Comparison of ENCODE assay signal across 8 cellular contexts in genomic region chr4:128782076-128782715, GRCh38.
A peak's percentile ranks its signal among the peaks of the same experiment; 100 is the strongest.
DNase-seq lines count a peak whose midpoint lies in the region; ATAC-seq, FAIRE-seq and TF ChIP-seq lines count a peak whose summit lies in the region.

No MANE protein-coding gene starts in this region.

- H3K27ac ChIP-seq in coronary artery = peak overlapping the region in 1 of 2 donors; percentile 47

- TF ChIP-seq CTCF in GM12864 (IDR thresholded peaks at IDR 0.05; ENCODE audit: low read depth, low read length, missing control alignments) = peak; percentile 41
- TF ChIP-seq CTCF in coronary artery (IDR thresholded peaks at IDR 0.05) = no peak

- FAIRE-seq in RCC 7860 (lab: Jason Lieb, UNC) = no peak

- DNase-seq in GM12864 (ENCODE audit: low read depth) (no peak), activated T-cell treated with anti-CD3 and anti-CD28 coated beads for 1 hour (ENCODE audit: low read depth) (peak; percentile 57), hepatic stellate cell (ENCODE audit: low spot score) (peak; percentile 15), NCI-H2029 treated with DMSO at 0.1 percent for 48 hours (lab: John Stamatoyannopoulos, UW) (no peak), RCC 7860 (ENCODE audit: low spot score) (no peak), coronary artery (ENCODE audit: low spot score) (no peak)
- peak; percentile 11 to 22 for DNase-seq in stimulated activated CD8-positive, alpha-beta memory T cell treated with anti-CD3 and anti-CD28 coated beads, Interleukin-2, amount 100 ng/mL, for 1 hour (ENCODE audit: low read depth in 2 of 2)

- no peak overlapping the region for H3K4me3 ChIP-seq in GM12864 (ENCODE audit: low read depth, low read length)
- H3K4me3 ChIP-seq in coronary artery = no peak overlapping the region

- peak; percentile 68 for ATAC-seq in HG03342 (IDR thresholded peaks at IDR 0.05; ENCODE audit: unreplicated experiment)

Comparison
In these comparisons a context has a peak if more than half of its experiments do, and no peak if none do; other contexts are left out.
1. DNase-seq: peak in activated T-cell treated with anti-CD3 and anti-CD28 coated beads for 1 hour (single experiment), hepatic stellate cell (single experiment) and stimulated activated CD8-positive, alpha-beta memory T cell treated with anti-CD3 and anti-CD28 coated beads, Interleukin-2, amount 100 ng/mL, for 1 hour (2 of 2); none in GM12864 (single experiment), NCI-H2029 treated with DMSO at 0.1 percent for 48 hours (single experiment), RCC 7860 (single experiment) and coronary artery (single experiment).